ENCODE assay signal across 25 cellular contexts in genomic region chr10:87920538-87920937, GRCh38.
"Had no signal": no experiment of that assay in that cellular context is flagged by ENCODE, and none has a peak within 500 bp of the region (broad histone marks: within the 10 kb centered on the region; RNA-seq: fewer than 3 reads in every experiment).

No MANE protein-coding gene starts in this region.

- ATAC-seq: esophagus mucosa, gastrocnemius medialis, left ventricle myocardium superior, lower lobe of right lung, natural killer cell, psoas muscle, right cardiac atrium had no signal

- H3K9me3 ChIP-seq: colonic mucosa, gastrocnemius medialis, lower lobe of right lung, ovary, psoas muscle, thoracic aorta, upper lobe of left lung had no signal

- H3K4me3 Mint-ChIP-seq: dendritic cell treated with granulocyte-macrophage colony-stimulating factor and Interleukin-4, amounts not matched to agents 40 ng/mL and 50 ng/mL, for 4 days; endodermal cell; natural killer cell had no signal

- H3K4me1 ChIP-seq: colonic mucosa had no signal

- H3K27me3 ChIP-seq: colonic mucosa, gastrocnemius medialis, ovary, spleen, tibial nerve, upper lobe of left lung had no signal

- H3K27me3 Mint-ChIP-seq: dendritic cell treated with granulocyte-macrophage colony-stimulating factor and Interleukin-4, amounts not matched to agents 40 ng/mL and 50 ng/mL, for 4 days had no signal

- H3K27ac Mint-ChIP-seq: dendritic cell treated with granulocyte-macrophage colony-stimulating factor and Interleukin-4, amounts not matched to agents 40 ng/mL and 50 ng/mL, for 4 days; endodermal cell; natural killer cell had no signal

- H3K4me3 ChIP-seq: colonic mucosa, gastrocnemius medialis, lower lobe of right lung, ovary, psoas muscle, skin epidermis, spleen, thoracic aorta, tibial nerve, upper lobe of left lung had no signal

- H3K9me3 Mint-ChIP-seq: endodermal cell, natural killer cell had no signal

- H3K27ac ChIP-seq: colonic mucosa, epithelial cell of prostate, gastrocnemius medialis, lower lobe of right lung, ovary, psoas muscle, skin epidermis, thoracic aorta, tibial nerve had no signal

- H3K36me3 ChIP-seq: colonic mucosa, gastrocnemius medialis, lower lobe of right lung, ovary, thoracic aorta had no signal

- DNase-seq: colonic mucosa; effector CD8-positive, alpha-beta T cell; endodermal cell; foreskin fibroblast; gastrocnemius medialis; head of caudate nucleus; left ventricle myocardium superior; lower lobe of right lung; natural killer cell; occipital lobe; ovary; psoas muscle; right cardiac atrium; spleen; stimulated activated CD4-positive, alpha-beta T cell treated with anti-CD3 and anti-CD28 coated beads, Interleukin-2, amount 100 ng/mL, for 48 hours; stimulated activated naive CD4-positive, alpha-beta T cell; upper lobe of left lung had no signal

- FAIRE-seq: keratinocyte, urothelium cell line had no signal
